Comparison of ENCODE assay signal across 1 cellular context in genomic region chr7:116952640-116953371, GRCh38.
TF ChIP-seq lines count a peak whose summit lies in the region.

No MANE protein-coding gene starts in this region.

TF ChIP-seq in HEK293, 187 proteins besides CTCF, POLR2A, EP300 and RAD21 (continued from another document and continues in another):
- TF ChIP-seq PRDM6 (tag by site-specific recombination; IDR thresholded peaks at IDR 0.05) (peak; percentile 10; the same call in 1 of the 2 replicates), ZNF558 (tag by site-specific recombination; IDR thresholded peaks at IDR 0.05) (no peak), ZNF155 (tag by site-specific recombination; IDR thresholded peaks at IDR 0.05) (no peak), ZNF677 (tag by site-specific recombination; IDR thresholded peaks at IDR 0.05) (no peak), SETDB1 (IDR thresholded peaks at IDR 0.05; ENCODE audit: insufficient read length, low read length) (no peak), ZNF561 (tag by site-specific recombination; IDR thresholded peaks at IDR 0.05; ENCODE audit: borderline replicate concordance) (peak; percentile 65; the same call in 1 of the 2 replicates), ZNF544 (tag by site-specific recombination; IDR thresholded peaks at IDR 0.05) (no peak), ZNF621 (tag by site-specific recombination; IDR thresholded peaks at IDR 0.05) (no peak), ZNF830 (tag by site-specific recombination; IDR thresholded peaks at IDR 0.05; ENCODE audit: low read depth) (no peak), ZNF341 (tag by site-specific recombination; IDR thresholded peaks at IDR 0.05; ENCODE audit: low read depth) (peak; percentile 69), ZNF843 (tag by site-specific recombination; IDR thresholded peaks at IDR 0.05) (no peak), KLF1 (tag by site-specific recombination; IDR thresholded peaks at IDR 0.05) (no peak), ZNF18 (tag by site-specific recombination; IDR thresholded peaks at IDR 0.05) (no peak), ZNF785 (tag by site-specific recombination; IDR thresholded peaks at IDR 0.05) (no peak), ZNF221 (tag by site-specific recombination; IDR thresholded peaks at IDR 0.05; ENCODE audit: borderline replicate concordance) (no peak), ZSCAN23 (tag by site-specific recombination; IDR thresholded peaks at IDR 0.05) (no peak), ZNF433 (tag by site-specific recombination; IDR thresholded peaks at IDR 0.05; ENCODE audit: low read depth) (no peak), ZNF350 (tag by site-specific recombination; IDR thresholded peaks at IDR 0.05) (no peak), ZNF48 (tag by site-specific recombination; IDR thresholded peaks at IDR 0.05) (no peak), ZBTB48 (tag by site-specific recombination; IDR thresholded peaks at IDR 0.05) (peak; percentile 85), ZBTB11 (tag by site-specific recombination; conservative IDR thresholded peaks at IDR 0.05; ENCODE audit: low read depth) (peak; percentile 95), ZNF514 (tag by site-specific recombination; IDR thresholded peaks at IDR 0.05) (no peak), TCF7L2 (IDR thresholded peaks at IDR 0.05; ENCODE audit: borderline replicate concordance, low read depth, low read length) (peak; percentile 47; the same call in 1 of the 2 replicates), ZNF133 (tag by site-specific recombination; IDR thresholded peaks at IDR 0.05) (no peak), ZNF670 (tag by site-specific recombination; IDR thresholded peaks at IDR 0.05; ENCODE audit: low read depth) (no peak), PATZ1 (tag by site-specific recombination; IDR thresholded peaks at IDR 0.05) (no peak), SCRT1 (tag by site-specific recombination; IDR thresholded peaks at IDR 0.05; ENCODE audit: borderline replicate concordance) (peak; percentile 32; the same call in 1 of the 2 replicates), ZIC2 (tag by site-specific recombination; IDR thresholded peaks at IDR 0.05) (no peak), ZNF311 (tag by site-specific recombination; IDR thresholded peaks at IDR 0.05; ENCODE audit: borderline replicate concordance) (no peak), SALL2 (tag by site-specific recombination; IDR thresholded peaks at IDR 0.05; ENCODE audit: borderline replicate concordance) (no peak), ZNF707 (tag by site-specific recombination; IDR thresholded peaks at IDR 0.05) (no peak), ZNF366 (tag by site-specific recombination; conservative IDR thresholded peaks at IDR 0.05) (peak; percentile 72), ZNF837 (tag by site-specific recombination; IDR thresholded peaks at IDR 0.05) (no peak), ZNF394 (tag by site-specific recombination; IDR thresholded peaks at IDR 0.05; ENCODE audit: borderline replicate concordance) (0 out of 2 replicates have a peak, but pooled peaks have one; percentile 22), ZNF280C (tag by site-specific recombination; IDR thresholded peaks at IDR 0.05) (no peak), SP7 (tag by site-specific recombination; IDR thresholded peaks at IDR 0.05) (peak; percentile 47; the same call in 1 of the 2 replicates), MZF1 (tag by site-specific recombination; IDR thresholded peaks at IDR 0.05; ENCODE audit: borderline replicate concordance) (peak; percentile 67; the same call in 1 of the 2 replicates), ZBTB49 (tag by site-specific recombination; IDR thresholded peaks at IDR 0.05; ENCODE audit: low read depth) (no peak), ZNF747 (tag by site-specific recombination; IDR thresholded peaks at IDR 0.05) (no peak), ZNF623 (tag by site-specific recombination; IDR thresholded peaks at IDR 0.05) (no peak), ZNF239 (tag by site-specific recombination; IDR thresholded peaks at IDR 0.05) (no peak), YY1 (tag by site-specific recombination; IDR thresholded peaks at IDR 0.05) (no peak), ZBTB44 (tag by site-specific recombination; IDR thresholded peaks at IDR 0.05) (no peak), ZNF792 (tag by site-specific recombination; IDR thresholded peaks at IDR 0.05) (no peak), ZSCAN4 (tag by site-specific recombination; IDR thresholded peaks at IDR 0.05) (no peak), ZBTB6 (tag by site-specific recombination; IDR thresholded peaks at IDR 0.05) (no peak), ZNF776 (tag by site-specific recombination; IDR thresholded peaks at IDR 0.05; ENCODE audit: borderline replicate concordance) (no peak), ZNF112 (tag by site-specific recombination; IDR thresholded peaks at IDR 0.05) (no peak)
